8 cellular contexts compared by ENCODE assay signal in genomic region chr6:27893836-27894807, GRCh38. TPM values are rescaled to one million over a fixed set of nuclear protein-coding genes. Genes with fewer than 3 reads are reported as not detected.
DNase-seq lines count a peak whose midpoint lies in the region; ATAC-seq, FAIRE-seq and TF ChIP-seq lines count a peak whose summit lies in the region.

No MANE protein-coding gene starts in this region.

- no peaks in the 10 kb centered on the region for H3K36me3 ChIP-seq in smooth muscle cell (ENCODE audit: low read depth)

- no peaks in the 10 kb centered on the region for H3K27me3 ChIP-seq in smooth muscle cell (ENCODE audit: low read depth)

- H3K4me1 ChIP-seq in smooth muscle cell (ENCODE audit: low read depth), result peaks cover 9% of the 10 kb centered on the region

- peak; percentile 68 for DNase-seq in GM20000 (ENCODE audit: low spot score)
- peak; percentile 98 for DNase-seq in NCI-H2171 treated with DMSO at 0.1 percent for 48 hours (lab: John Stamatoyannopoulos, UW)
- peak; percentile 54 to 63 for DNase-seq in central memory CD8-positive, alpha-beta T cell (ENCODE audit: low spot score in 2 of 2)
- peak; percentile 97 for DNase-seq in iris pigment epithelial cell (ENCODE audit: low read depth)
- peak; percentile 48 for DNase-seq in smooth muscle cell (lab: John Stamatoyannopoulos, UW; ENCODE audit: unreplicated experiment)

- peak; percentile 3 for ATAC-seq in central memory CD8-positive, alpha-beta T cell (replicated peaks; ENCODE audit: extremely low read depth, poor library complexity, severe bottlenecking)
- no peak for ATAC-seq in GM21423 (IDR thresholded peaks at IDR 0.05; ENCODE audit: unreplicated experiment)

- no peaks in the 10 kb centered on the region for H3K9me3 Mint-ChIP-seq in central memory CD8-positive, alpha-beta T cell

- H3K27me3 Mint-ChIP-seq in central memory CD8-positive, alpha-beta T cell, result no peaks in the 10 kb centered on the region

- no peaks in the 10 kb centered on the region for H3K9me3 ChIP-seq in smooth muscle cell (replicated peaks; ENCODE audit: low read depth)

- H4K20me1 ChIP-seq in smooth muscle cell (ENCODE audit: low read depth), result no peaks in the 10 kb centered on the region

- FAIRE-seq in A204.1 (lab: Jason Lieb, UNC), result peak; percentile 85

- TF ChIP-seq CTCF in GM20000 (IDR thresholded peaks at IDR 0.05; ENCODE audit: extremely low read depth, missing control alignments) (no peak), WI38 (IDR thresholded peaks at IDR 0.05; ENCODE audit: low read depth, low read length) (no peak), smooth muscle cell (IDR thresholded peaks at IDR 0.05; ENCODE audit: borderline replicate concordance, insufficient read depth, poor library complexity, severe bottlenecking) (no peak)

- 1% methylated on average over 48 of the region's 48 CpGs for WGBS in smooth muscle cell (ENCODE audit: low lambda C conversion rate)

- peak overlapping the region; percentile 85 for H3K9ac ChIP-seq in smooth muscle cell (ENCODE audit: low read depth)

- peak overlapping the region; percentile 85 for H3K4me3 ChIP-seq in WI38 (ENCODE audit: low read depth, low read length)
- peak overlapping the region; percentile 96 for H3K4me3 ChIP-seq in smooth muscle cell

- peaks cover 31% of the 10 kb centered on the region for H3K36me3 Mint-ChIP-seq in central memory CD8-positive, alpha-beta T cell (ENCODE audit: insufficient read depth)

- peak overlapping the region; percentile 96 for H3K4me2 ChIP-seq in smooth muscle cell

- no peak overlapping the region for H3K4me3 Mint-ChIP-seq in central memory CD8-positive, alpha-beta T cell

- no peak overlapping the region for H3K27ac Mint-ChIP-seq in central memory CD8-positive, alpha-beta T cell (ENCODE audit: low read depth)

- peak overlapping the region; percentile 100 for H2AFZ ChIP-seq in smooth muscle cell (ENCODE audit: low read depth)

- H3F3A ChIP-seq in smooth muscle cell (ENCODE audit: low read depth), result peaks cover 26% of the 10 kb centered on the region

- H3K79me2 ChIP-seq in smooth muscle cell (ENCODE audit: low read depth), result no peaks in the 10 kb centered on the region

- H3K27ac ChIP-seq in smooth muscle cell (ENCODE audit: low read depth), result peak overlapping the region; percentile 86

- H3K4me1 Mint-ChIP-seq in central memory CD8-positive, alpha-beta T cell, result peaks cover 35% of the 10 kb centered on the region

RNA-seq across cellular contexts. Expression of gene OR2B2, which starts 18.1 kb away (rescaled TPM):
- total RNA-seq in smooth muscle cell, result not detected in 2 replicates
- not detected in 2 replicates for polyA plus RNA-seq in smooth muscle cell

Comparison
In these comparisons a context has a peak if more than half of its experiments do, and no peak if none do; other contexts are left out.
1. DNase-seq: peak in every context shown above with its lines; median percentile 98 in NCI-H2171 treated with DMSO at 0.1 percent for 48 hours; 97 in iris pigment epithelial cell; 68 in GM20000; 58 in central memory CD8-positive, alpha-beta T cell; 48 in smooth muscle cell.